ENCODE assay signal across 31 cellular contexts in the genomic region with DNA sequence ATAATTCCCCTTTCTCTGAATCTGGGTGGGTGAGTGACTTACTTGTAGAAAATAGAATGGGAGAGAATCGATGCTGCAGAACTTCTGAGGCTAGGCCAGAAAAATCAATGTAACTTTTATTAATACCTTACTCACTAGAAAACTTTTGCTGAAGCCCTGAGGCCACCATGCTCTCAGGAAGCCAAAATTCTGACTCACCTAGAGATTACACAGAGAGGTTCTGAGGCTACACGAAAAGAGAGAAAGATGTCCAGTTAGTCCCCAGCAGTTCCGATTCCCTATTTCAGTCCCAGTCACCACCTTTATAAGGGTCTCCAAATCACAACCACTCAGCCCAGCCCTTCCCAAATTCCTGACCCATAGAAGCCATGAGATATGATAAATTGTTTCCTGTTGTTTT.
DNase-seq lines count a peak whose midpoint lies in the region; TF ChIP-seq lines count a peak whose summit lies in the region.
"Had no signal": no experiment of that assay in that cellular context is flagged by ENCODE, and none has a peak within 500 bp of the region (broad histone marks: within the 10 kb centered on the region; RNA-seq: fewer than 3 reads in every experiment).

No MANE protein-coding gene starts in this region.

- H3K27ac ChIP-seq in PC-9 (peak overlapping the region; percentile 61), epithelial cell of prostate (peak overlapping the region; percentile 42)
- H3K27ac ChIP-seq: 22Rv1, C4-2B, heart right ventricle, psoas muscle, tibial nerve had no signal

- no peak overlapping the region for H3K4me3 Mint-ChIP-seq in activated CD4-positive, alpha-beta T cell treated with anti-CD3 and anti-CD28 coated beads, Interleukin-2, amount 10 ng/mL, durations not matched to agents 24 days and 14 days
- no peak overlapping the region for H3K4me3 Mint-ChIP-seq in Caco-2 (ENCODE audit: unreplicated experiment)
- H3K4me3 Mint-ChIP-seq: activated CD8-positive, alpha-beta T cell treated with anti-CD3 and anti-CD28 coated beads for 36 hours; activated naive CD4-positive, alpha-beta T cell treated with anti-CD3 and anti-CD28 coated beads, Interleukin-2, amount 50 U/mL, for 24 hours; activated T-helper 17 cell treated with anti-CD3 and anti-CD28 coated beads, Interleukin-2, amount 50 U/mL, for 72 hours; naive thymus-derived CD8-positive, alpha-beta T cell; T-helper 17 cell had no signal

- no peaks in the 10 kb centered on the region for H3K9me2 ChIP-seq in PC-9 (ENCODE audit: insufficient read depth)

- CTCF ChIA-PET in PC-9 (lab: Charles Lee) = no interaction called here
- CTCF ChIA-PET in Caco-2 (lab: Charles Lee) = no interaction called here

- H3K27me3 ChIP-seq in PC-9 (ENCODE audit: insufficient read depth, low read depth) (no peaks in the 10 kb centered on the region), Caco-2 (replicated peaks; ENCODE audit: control insufficient read depth, insufficient read depth, low read length) (no peaks in the 10 kb centered on the region)
- H3K27me3 ChIP-seq: heart right ventricle, tibial nerve had no signal

- peak overlapping the region; percentile 31 for H3K4me2 ChIP-seq in PC-9

- no peaks in the 10 kb centered on the region for H4K20me1 ChIP-seq in PC-9 (ENCODE audit: insufficient read depth)

- TF ChIP-seq CTCF in PC-9 (conservative IDR thresholded peaks at IDR 0.05) = no peak
- TF ChIP-seq CTCF in Caco-2 (IDR thresholded peaks at IDR 0.05; ENCODE audit: insufficient read depth in 1 of 2, low read depth in 1 of 2, low read length in 1 of 2, severe bottlenecking in 1 of 2, unreplicated experiment in 1 of 2) = no peak

- H3K4me1 ChIP-seq in PC-9 (replicated peaks; ENCODE audit: insufficient read depth) (peaks cover 11% of the 10 kb centered on the region), Caco-2 (no peaks in the 10 kb centered on the region)
- H3K4me1 ChIP-seq: psoas muscle had no signal

- BruUV-seq in PC-9 (replicated peaks; lab: Mats Ljungman, UMichigan) (no TSS peak), Caco-2 (replicated peaks; lab: Mats Ljungman, UMichigan) (no TSS peak)

- H3K4me1 Mint-ChIP-seq in activated CD4-positive, alpha-beta T cell treated with anti-CD3 and anti-CD28 coated beads, Interleukin-2, amount 10 ng/mL, durations not matched to agents 24 days and 14 days = no peaks in the 10 kb centered on the region
- no peaks in the 10 kb centered on the region for H3K4me1 Mint-ChIP-seq in Caco-2 (ENCODE audit: low read depth, unreplicated experiment)
- H3K4me1 Mint-ChIP-seq: activated naive CD4-positive, alpha-beta T cell treated with anti-CD3 and anti-CD28 coated beads, Interleukin-2, amount 50 U/mL, for 24 hours; activated T-helper 17 cell treated with anti-CD3 and anti-CD28 coated beads, Interleukin-2, amount 50 U/mL, for 72 hours had no signal

- H3K4me3 ChIP-seq in PC-9 (no peak overlapping the region), Caco-2 (ENCODE audit: low read depth, low read length) (no peak overlapping the region)
- H3K4me3 ChIP-seq: heart right ventricle, psoas muscle, tibial nerve had no signal

- 0 out of 2 replicates have a peak, but pooled peaks cover 7% of the 10 kb centered on the region for H3F3A ChIP-seq in PC-9 (ENCODE audit: insufficient read depth, low read depth)

- H3K36me3 Mint-ChIP-seq in activated CD4-positive, alpha-beta T cell treated with anti-CD3 and anti-CD28 coated beads, Interleukin-2, amount 10 ng/mL, durations not matched to agents 24 days and 14 days (ENCODE audit: low read depth) = peaks cover 15% of the 10 kb centered on the region
- no peaks in the 10 kb centered on the region for H3K36me3 Mint-ChIP-seq in Caco-2 (ENCODE audit: insufficient read depth, unreplicated experiment)

- H3K36me3 ChIP-seq in PC-9 (ENCODE audit: low read depth) (peaks cover 10% of the 10 kb centered on the region; the same call in 1 of the 2 replicates), Caco-2 (ENCODE audit: control insufficient read depth, insufficient read depth, low read length) (no peaks in the 10 kb centered on the region)
- H3K36me3 ChIP-seq: heart right ventricle, tibial nerve had no signal

- H3K9me3 ChIP-seq in PC-9 (ENCODE audit: insufficient read depth, low read depth) (no peaks in the 10 kb centered on the region; the same call in 1 of the 2 replicates), Caco-2 (no peaks in the 10 kb centered on the region)
- H3K9me3 ChIP-seq: heart right ventricle, psoas muscle, tibial nerve had no signal

- POLR2A ChIA-PET in PC-9 (lab: Charles Lee; ENCODE audit: unreplicated experiment) (no interaction called here), Caco-2 (lab: Charles Lee) (no interaction called here)

- peaks cover 3% of the 10 kb centered on the region for H3K9me3 Mint-ChIP-seq in activated CD4-positive, alpha-beta T cell treated with anti-CD3 and anti-CD28 coated beads, Interleukin-2, amount 10 ng/mL, durations not matched to agents 24 days and 14 days
- no peaks in the 10 kb centered on the region for H3K9me3 Mint-ChIP-seq in Caco-2 (ENCODE audit: unreplicated experiment)
- H3K9me3 Mint-ChIP-seq: activated CD8-positive, alpha-beta T cell treated with anti-CD3 and anti-CD28 coated beads for 36 hours; activated naive CD4-positive, alpha-beta T cell treated with anti-CD3 and anti-CD28 coated beads, Interleukin-2, amount 50 U/mL, for 24 hours; activated T-helper 17 cell treated with anti-CD3 and anti-CD28 coated beads, Interleukin-2, amount 50 U/mL, for 72 hours; naive thymus-derived CD8-positive, alpha-beta T cell had no signal

- intact Hi-C loops in activated CD4-positive, alpha-beta T cell treated with anti-CD3 and anti-CD28 coated beads, Interleukin-2, amount 10 ng/mL, durations not matched to agents 24 days and 14 days (cut with micrococcal nuclease) = no loop called here
- intact Hi-C loops in PC-9 (cut with micrococcal nuclease; ENCODE audit: unreplicated experiment) = no loop called here
- intact Hi-C loops in Caco-2 (cut with micrococcal nuclease; ENCODE audit: unreplicated experiment) = no loop called here

- no peaks in the 10 kb centered on the region for H3K79me2 ChIP-seq in PC-9 (ENCODE audit: low read depth)

- DNase-seq in activated CD4-positive, alpha-beta T cell treated with anti-CD3 and anti-CD28 coated beads, Interleukin-2, amount 10 ng/mL, durations not matched to agents 24 days and 14 days = peak; percentile 20
- no peak for DNase-seq in activated CD4-positive, alpha-beta T cell treated with anti-CD3 and anti-CD28 coated beads, Interleukin-2, amount 50 U/mL, for 4 hours
- DNase-seq in PC-9 (peak in 1 of 2 experiments; percentile 69), epithelial cell of prostate (ENCODE audit: low read depth, low spot score) (no peak), Caco-2 (no peak), DMS79 treated with DMSO at 0.1 percent for 48 hours (lab: John Stamatoyannopoulos, UW) (no peak), OCI-M1 (lab: John Stamatoyannopoulos, UW) (no peak)
- no peak for DNase-seq in activated effector memory CD4-positive, alpha-beta T cell treated with Interleukin-2 at 50 U/mL for 16 hours
- DNase-seq: activated CD4-positive, CD25-positive, alpha-beta regulatory T cell treated with anti-CD3 and anti-CD28 coated beads, Interleukin-2, amount 50 U/mL, for 72 hours; activated CD8-positive, alpha-beta memory T cell treated with anti-CD3 and anti-CD28 coated beads, Interleukin-2, amount 50 U/mL, for 48 hours; activated CD8-positive, alpha-beta T cell treated with anti-CD3 and anti-CD28 coated beads for 36 hours; COR-L47; effector memory CD4-positive, alpha-beta T cell; foreskin melanocyte; heart right ventricle; midbrain; naive thymus-derived CD8-positive, alpha-beta T cell; NCI-H1105; NCI-H187 treated with DMSO at 0.1 percent for 48 hours; NCI-H2171; NCI-H510A; occipital lobe; psoas muscle; Right ventricle myocardium superior; stimulated activated CD4-positive, alpha-beta T cell treated with anti-CD3 and anti-CD28 coated beads, Interleukin-4, amount 100 ng/mL, for 24 hours; T-helper 17 cell had no signal

- no peak overlapping the region for H2AFZ ChIP-seq in PC-9

- no peaks in the 10 kb centered on the region for H3K27me3 Mint-ChIP-seq in activated CD4-positive, alpha-beta T cell treated with anti-CD3 and anti-CD28 coated beads, Interleukin-2, amount 10 ng/mL, durations not matched to agents 24 days and 14 days
- no peaks in the 10 kb centered on the region for H3K27me3 Mint-ChIP-seq in Caco-2 (ENCODE audit: insufficient read depth, unreplicated experiment)
- H3K27me3 Mint-ChIP-seq: activated CD8-positive, alpha-beta T cell treated with anti-CD3 and anti-CD28 coated beads for 36 hours; activated naive CD4-positive, alpha-beta T cell treated with anti-CD3 and anti-CD28 coated beads, Interleukin-2, amount 50 U/mL, for 24 hours; activated T-helper 17 cell treated with anti-CD3 and anti-CD28 coated beads, Interleukin-2, amount 50 U/mL, for 72 hours; naive thymus-derived CD8-positive, alpha-beta T cell; T-helper 17 cell had no signal

- no peak overlapping the region for H3K27ac Mint-ChIP-seq in activated CD4-positive, alpha-beta T cell treated with anti-CD3 and anti-CD28 coated beads, Interleukin-2, amount 10 ng/mL, durations not matched to agents 24 days and 14 days
- no peak overlapping the region for H3K27ac Mint-ChIP-seq in Caco-2 (ENCODE audit: unreplicated experiment)
- H3K27ac Mint-ChIP-seq: activated CD8-positive, alpha-beta T cell treated with anti-CD3 and anti-CD28 coated beads for 36 hours; activated naive CD4-positive, alpha-beta T cell treated with anti-CD3 and anti-CD28 coated beads, Interleukin-2, amount 50 U/mL, for 24 hours; activated T-helper 17 cell treated with anti-CD3 and anti-CD28 coated beads, Interleukin-2, amount 50 U/mL, for 72 hours; T-helper 17 cell had no signal
